ENCODE assay signal across 8 cellular contexts in the genomic region with DNA sequence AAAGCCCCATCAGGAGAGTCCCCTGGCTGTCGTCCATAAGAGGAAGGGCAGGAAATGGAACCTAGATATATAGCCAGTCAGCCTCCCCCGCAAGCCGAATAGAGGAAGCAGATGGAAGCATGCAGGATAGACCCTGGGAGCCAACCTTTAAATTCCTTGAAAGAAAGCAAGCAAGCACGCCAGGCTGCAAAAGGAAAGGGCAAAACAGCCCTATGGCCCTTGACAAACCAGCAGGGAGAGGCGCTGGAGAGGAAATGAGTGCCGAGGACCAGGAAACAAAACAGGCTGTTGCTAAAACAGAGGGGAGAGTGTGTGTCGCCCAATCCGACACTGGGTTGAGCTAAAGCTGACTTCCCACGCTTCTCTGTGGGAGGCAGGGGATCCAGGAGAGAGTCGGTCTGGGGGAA.
DNase-seq lines count a peak whose midpoint lies in the region; ATAC-seq and TF ChIP-seq lines count a peak whose summit lies in the region.

No MANE protein-coding gene starts in this region.

- H3K4me3 Mint-ChIP-seq in naive B cell = peak overlapping the region in 6 of 8 donors; percentile 25 to 79 (median 56)
- no peak overlapping the region for H3K4me3 Mint-ChIP-seq in effector memory CD8-positive, alpha-beta T cell

- peaks cover 7 to 17% (median 10%) of the 10 kb centered on the region in 3 donors for H3K27me3 Mint-ChIP-seq in naive B cell
- H3K27me3 Mint-ChIP-seq in effector memory CD8-positive, alpha-beta T cell = peaks cover 8 to 20% of the 10 kb centered on the region in 2 donors

- DNase-seq in AG09309 (ENCODE audit: low read depth) (no peak), KG1 (lab: John Stamatoyannopoulos, UW) (peak; percentile 77), dermis microvascular lymphatic vessel endothelial cell (ENCODE audit: low read depth in 2 of 2) (peak; percentile 56 to 74), naive B cell (no peak), HPDE6-E6E7 (ENCODE audit: extremely low spot score) (no peak), NCI-H774 (lab: John Stamatoyannopoulos, UW) (no peak)
- no peak for DNase-seq in activated T-cell treated with anti-CD3 and anti-CD28 coated beads, Interleukin-2, amount 50 U/mL, for 48 hours
- DNase-seq in effector memory CD8-positive, alpha-beta T cell = no peak

- peaks cover 5 to 11% (median 7%) of the 10 kb centered on the region in 3 donors for H3K4me1 Mint-ChIP-seq in naive B cell
- no peaks in the 10 kb centered on the region for H3K4me1 Mint-ChIP-seq in effector memory CD8-positive, alpha-beta T cell (ENCODE audit: low read depth in 2 of 2)

- no peak for ATAC-seq in naive B cell (ENCODE audit: low read depth in 2 of 2)
- no peak for ATAC-seq in effector memory CD8-positive, alpha-beta T cell (replicated peaks)

- H3K4me3 ChIP-seq in AG09309 (ENCODE audit: control insufficient read depth, low read depth, low read length) = peak overlapping the region; percentile 13; the same call in 1 of the 2 replicates

- TF ChIP-seq CTCF in AG09309 (IDR thresholded peaks at IDR 0.05; ENCODE audit: control insufficient read depth, insufficient read depth, low read depth, low read length, missing control alignments) = no peak

- no peaks in the 10 kb centered on the region for H3K36me3 Mint-ChIP-seq in naive B cell
- H3K36me3 Mint-ChIP-seq in effector memory CD8-positive, alpha-beta T cell (ENCODE audit: insufficient read depth) = no peaks in the 10 kb centered on the region

- peaks cover 0 to 3% (median 0%) of the 10 kb centered on the region in 7 donors for H3K9me3 Mint-ChIP-seq in naive B cell
- peaks cover 8 to 11% of the 10 kb centered on the region in 2 donors for H3K9me3 Mint-ChIP-seq in effector memory CD8-positive, alpha-beta T cell

- peak overlapping the region in 1 of 6 donors; percentile 20 for H3K27ac Mint-ChIP-seq in naive B cell
- H3K27ac Mint-ChIP-seq in effector memory CD8-positive, alpha-beta T cell = no peak overlapping the region

Comparison
In these comparisons a context has a peak if more than half of its experiments do, and no peak if none do; other contexts are left out.
1. DNase-seq: peak in KG1 (single experiment) and dermis microvascular lymphatic vessel endothelial cell (2 of 2); none in AG09309 (single experiment), naive B cell (single experiment), HPDE6-E6E7 (single experiment), activated T-cell treated with anti-CD3 and anti-CD28 coated beads, Interleukin-2, amount 50 U/mL, for 48 hours (0 of 2), effector memory CD8-positive, alpha-beta T cell (0 of 3) and NCI-H774 (single experiment).
2. H3K4me3 Mint-ChIP-seq: peak in naive B cell (6 of 8); none in effector memory CD8-positive, alpha-beta T cell (0 of 2).